Comparison of ENCODE assay signal across 22 cellular contexts in the genomic region with DNA sequence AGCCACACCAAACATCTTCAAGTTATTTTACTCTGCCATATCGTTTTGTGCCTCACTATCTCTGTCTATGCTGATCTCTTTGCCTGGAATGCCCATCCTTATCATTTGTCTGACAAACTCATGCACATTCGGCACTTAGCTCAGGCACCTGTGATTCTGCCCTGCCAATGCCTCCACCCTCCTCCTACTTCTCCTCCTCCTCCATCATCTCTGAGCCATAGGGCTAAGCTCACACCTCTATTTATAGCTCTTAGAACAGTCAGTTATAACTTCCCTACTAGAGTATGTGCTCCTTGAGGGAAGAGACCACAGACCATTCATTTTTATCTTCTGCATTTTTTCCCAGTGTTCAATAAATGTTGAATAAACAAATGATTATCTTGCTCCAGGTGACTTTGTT. TPM values are rescaled to one million over a fixed set of nuclear protein-coding genes. Genes with fewer than 3 reads are reported as not detected.
DNase-seq lines count a peak whose midpoint lies in the region; ATAC-seq and TF ChIP-seq lines count a peak whose summit lies in the region.
"Had no signal": no experiment of that assay in that cellular context is flagged by ENCODE, and none has a peak within 500 bp of the region (broad histone marks: within the 10 kb centered on the region; RNA-seq: fewer than 3 reads in every experiment).

No MANE protein-coding gene starts in this region.

- H3K9me3 Mint-ChIP-seq in Caco-2 (ENCODE audit: unreplicated experiment) = no peaks in the 10 kb centered on the region
- H3K9me3 Mint-ChIP-seq: HFFc6 had no signal

- H3K9me3 ChIP-seq in left ventricle myocardium inferior (replicated peaks) (no peaks in the 10 kb centered on the region), psoas muscle (no peaks in the 10 kb centered on the region), Caco-2 (no peaks in the 10 kb centered on the region)
- H3K9me3 ChIP-seq: Peyer's patch, SJSA1 had no signal

- WGBS in psoas muscle, 3 donors = 18 to 31% (median 21%) methylated on average over 2 of the region's 2 CpGs

- H3K4me3 ChIP-seq in left ventricle myocardium inferior = no peak overlapping the region
- H3K4me3 ChIP-seq in psoas muscle = no peak overlapping the region
- no peak overlapping the region for H3K4me3 ChIP-seq in Caco-2 (ENCODE audit: low read depth, low read length)
- H3K4me3 ChIP-seq: Peyer's patch, SJSA1 had no signal

- no peaks in the 10 kb centered on the region for H3K36me3 Mint-ChIP-seq in Caco-2 (ENCODE audit: insufficient read depth, unreplicated experiment)

- H3K36me3 ChIP-seq in left ventricle myocardium inferior (no peaks in the 10 kb centered on the region), psoas muscle (ENCODE audit: insufficient read depth in 1 of 2, low read depth in 1 of 2) (no peaks in the 10 kb centered on the region), Caco-2 (ENCODE audit: control insufficient read depth, insufficient read depth, low read length) (no peaks in the 10 kb centered on the region)
- H3K36me3 ChIP-seq: Peyer's patch, SJSA1 had no signal

- no peak for TF ChIP-seq CTCF in left ventricle myocardium inferior (IDR thresholded peaks at IDR 0.05; ENCODE audit: borderline replicate concordance)
- no peak for TF ChIP-seq CTCF in psoas muscle (IDR thresholded peaks at IDR 0.05)
- no peak for TF ChIP-seq CTCF in Caco-2 (IDR thresholded peaks at IDR 0.05; ENCODE audit: insufficient read depth in 1 of 2, low read depth in 1 of 2, low read length in 1 of 2, severe bottlenecking in 1 of 2, unreplicated experiment in 1 of 2)

- H3K27me3 Mint-ChIP-seq in Caco-2 (ENCODE audit: insufficient read depth, unreplicated experiment) = peaks cover 6% of the 10 kb centered on the region

- H3K4me3 Mint-ChIP-seq in Caco-2 (ENCODE audit: unreplicated experiment) = no peak overlapping the region
- H3K4me3 Mint-ChIP-seq: HFFc6 had no signal

- no TSS peak for BruUV-seq in Caco-2 (replicated peaks; lab: Mats Ljungman, UMichigan)

- POLR2A ChIA-PET in Caco-2 (lab: Charles Lee) = no interaction called here

- no peak overlapping the region for H3K27ac Mint-ChIP-seq in Caco-2 (ENCODE audit: unreplicated experiment)
- H3K27ac Mint-ChIP-seq: HFFc6 had no signal

- peaks cover 9% of the 10 kb centered on the region for H3K4me1 ChIP-seq in left ventricle myocardium inferior
- peaks cover 5% of the 10 kb centered on the region for H3K4me1 ChIP-seq in psoas muscle
- H3K4me1 ChIP-seq in Caco-2 = peaks cover 4% of the 10 kb centered on the region; the same call in 1 of the 2 replicates
- H3K4me1 ChIP-seq: Peyer's patch had no signal

- ATAC-seq in Right ventricle myocardium superior (ENCODE audit: poor library complexity) (peak; percentile 75), psoas muscle (peak; percentile 59 to 97 (median 94))

- H3K27me3 ChIP-seq in left ventricle myocardium inferior (ENCODE audit: low read depth) (no peaks in the 10 kb centered on the region), psoas muscle (ENCODE audit: insufficient read depth in 3 of 3, low read length in 2 of 3) (no peaks in the 10 kb centered on the region), Caco-2 (replicated peaks; ENCODE audit: control insufficient read depth, insufficient read depth, low read length) (no peaks in the 10 kb centered on the region)
- H3K27me3 ChIP-seq: Peyer's patch, SJSA1 had no signal

- intact Hi-C loops in Right ventricle myocardium superior (cut with DNase I) = no loop called here
- intact Hi-C loops in left ventricle myocardium inferior (cut with micrococcal nuclease) = no loop called here
- intact Hi-C loops in head of caudate nucleus (cut with DNase I) = loop anchor here (5.0 kb wide), 2 partner anchors 48 to 148 kb away; no protein-coding TSS in a partner anchor
- intact Hi-C loops in psoas muscle (cut with DNase I) = loop anchor here (5.0 kb wide), 2 partner anchors 48 to 233 kb away; partner anchors contain the start of gene MPLKIP (in 1 of the 2)
- intact Hi-C loops in Caco-2 (cut with micrococcal nuclease; ENCODE audit: unreplicated experiment) = no loop called here

- CTCF ChIA-PET in Caco-2 (lab: Charles Lee) = interaction anchor here (1.6 kb wide), 1 partner anchor 153 kb away, joined by 5 read pairs; no protein-coding TSS in a partner anchor

- no peak for DNase-seq in Right ventricle myocardium superior
- no peak for DNase-seq in left ventricle myocardium inferior
- peak in 27 of 42 donors; percentile 7 to 80 (median 29) for DNase-seq in head of caudate nucleus
- no peak for DNase-seq in psoas muscle
- DNase-seq in NCI-H2029 treated with DMSO at 0.1 percent for 48 hours (lab: John Stamatoyannopoulos, UW) = no peak
- DNase-seq in SW480 (ENCODE audit: low spot score) = no peak
- DNase-seq in Caco-2 = no peak
- DNase-seq: AML-193; C1 segment of cervical spinal cord; DMS53; GDM1; HFFc6; Karpas-422; NCI-H1105; NCI-H146; NCI-H2029; NCI-H345; NCI-H524; NCI-H774; NK-92 treated with Interleukin-12 subunit alpha and Interleukin-12 subunit beta, amount 100 ng/mL, for 24 hours; Peyer's patch had no signal

- no peak overlapping the region for H3K27ac ChIP-seq in left ventricle myocardium inferior (replicated peaks)
- H3K27ac ChIP-seq in psoas muscle = peak overlapping the region; percentile 41
- H3K27ac ChIP-seq: Peyer's patch, SJSA1 had no signal

- peaks cover 7% of the 10 kb centered on the region for H3K4me1 Mint-ChIP-seq in Caco-2 (ENCODE audit: low read depth, unreplicated experiment)

RNA-seq across cellular contexts. Expression of gene CDK13, which starts 51.2 kb away (rescaled TPM):
- total RNA-seq in Right ventricle myocardium superior (18.1 TPM), left ventricle myocardium inferior (22.7 TPM), psoas muscle (10 to 100 TPM; 21.0 to 25.5 (median 22.6) TPM), Caco-2 (2022) (45.8 and 45.9 TPM in 2 replicates)
- 10 to 100 TPM; 10.9 to 17.1 (median 12.1) TPM for polyA plus RNA-seq in psoas muscle

Comparison
In these comparisons a context has a peak if more than half of its experiments do, and no peak if none do; other contexts are left out.
1. DNase-seq: peak in head of caudate nucleus (27 of 42); none in Right ventricle myocardium superior (single experiment), left ventricle myocardium inferior (single experiment), psoas muscle (0 of 2), NCI-H2029 treated with DMSO at 0.1 percent for 48 hours (single experiment), SW480 (single experiment) and Caco-2 (0 of 2).
2. intact Hi-C loops: an anchor here in head of caudate nucleus (5.0 kb wide) and psoas muscle (5.0 kb wide); none called in Right ventricle myocardium superior, left ventricle myocardium inferior and Caco-2.